In the genomic region with DNA sequence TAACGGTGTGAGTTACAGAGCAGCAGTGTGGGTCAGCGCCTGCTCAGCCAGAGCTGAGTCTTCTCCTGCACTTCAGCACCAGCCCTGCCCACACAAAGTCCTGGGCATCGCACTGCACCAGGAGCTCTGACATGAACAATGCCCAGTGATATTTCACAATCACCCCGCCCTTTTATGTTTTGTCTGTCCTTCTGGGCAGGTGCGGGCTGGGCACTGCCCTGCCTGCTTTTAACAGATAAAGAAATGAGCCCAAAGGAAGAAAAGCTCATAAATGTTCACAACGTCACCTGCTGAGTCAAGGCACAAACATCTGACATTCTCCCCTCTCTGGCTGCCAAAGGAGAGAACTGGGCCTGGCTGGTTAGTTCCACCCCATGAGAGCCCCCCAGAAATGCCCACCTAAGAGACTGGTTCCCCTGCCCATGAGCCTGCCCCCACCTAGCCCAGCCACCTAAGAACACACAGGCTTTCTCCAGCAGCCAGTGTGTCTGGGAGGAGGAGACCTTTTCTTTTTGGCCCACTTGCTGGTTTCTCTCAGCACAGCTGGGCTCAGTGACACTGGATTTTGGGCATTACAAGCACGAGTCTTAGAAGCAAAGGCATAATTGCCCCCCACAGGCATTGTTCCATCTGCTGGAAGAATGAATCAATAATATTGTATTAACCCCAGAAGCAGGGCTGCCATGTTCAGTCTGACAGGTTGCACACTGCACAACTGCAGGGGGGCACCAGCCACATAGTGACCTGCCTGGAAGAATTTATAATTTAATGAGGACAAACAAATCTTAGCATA, we compare ENCODE assay signal across 8 cellular contexts. TPM values are rescaled to one million over a fixed set of nuclear protein-coding genes. Genes with fewer than 3 reads are reported as not detected.
DNase-seq lines count a peak whose midpoint lies in the region; TF ChIP-seq lines count a peak whose summit lies in the region.

No MANE protein-coding gene starts in this region.

- peak; percentile 50 for DNase-seq in SIG-M5 treated with dmso at 0.1 percent for 504 hours (lab: John Stamatoyannopoulos, UW; ENCODE audit: unreplicated experiment)
- DNase-seq in SIG-M5 (lab: John Stamatoyannopoulos, UW), result no peak
- peak; percentile 60 for DNase-seq in astrocyte of the hippocampus (ENCODE audit: low read depth, low spot score)
- DNase-seq in kidney tubule cell (ENCODE audit: low spot score), result peak; percentile 89
- DNase-seq in transverse colon, result peak; percentile 88
- DNase-seq in stimulated activated CD4-positive, alpha-beta T cell treated with anti-CD3 and anti-CD28 coated beads, Interleukin-2, amount 100 ng/mL, for 24 hours, result no peak
- no peak for DNase-seq in G401 (ENCODE audit: low spot score)
- no peak for DNase-seq in activated gamma-delta T cell treated with Interleukin-2 at 50 U/mL for 16 hours

- peak overlapping the region in 2 of 4 donors; percentile 6 to 31 for H3K4me3 ChIP-seq in transverse colon

- intact Hi-C loops in transverse colon (cut with DNase I; ENCODE audit: low total_unique reads), result loop anchor here (5.0 kb wide), 1 partner anchor 270 kb away; no protein-coding TSS in a partner anchor

- TF ChIP-seq EP300 in transverse colon (IDR thresholded peaks at IDR 0.05; ENCODE audit: low read depth), result peak; percentile 60

- H3K9me3 ChIP-seq in transverse colon, result no peaks in the 10 kb centered on the region

- peak overlapping the region; percentile 86 to 93 (median 90) for H3K27ac ChIP-seq in transverse colon

- in situ Hi-C loops in transverse colon (cut with MboI; ENCODE audit: low pct_ligation_motif_present in 1 of 4, low pct_unique_long_range_greater_than_20kb in 1 of 4, low sequenced_read_pairs in 3 of 4), result no loop called here
- in situ Hi-C loops in G401 (cut with HindIII; ENCODE audit: low sequenced_read_pairs), result no loop called here

- H3K27me3 ChIP-seq in transverse colon, result no peaks in the 10 kb centered on the region

- 41 to 57% methylated on average over 2 to 7 of the region's 7 CpGs for WGBS in transverse colon (ENCODE audit: low coverage in 1 of 2), 2 donors

- TF ChIP-seq CTCF in transverse colon (IDR thresholded peaks at IDR 0.05), result no peak

- peak; percentile 76 for TF ChIP-seq POLR2A in transverse colon (IDR thresholded peaks at IDR 0.05)

- H3K36me3 ChIP-seq in transverse colon, result no peaks in the 10 kb centered on the region

- H3K4me1 ChIP-seq in transverse colon, result peaks cover 28 to 78% (median 60%) of the 10 kb centered on the region in 4 donors

RNA-seq across cellular contexts. Expression of gene CALML3, which starts 22.3 kb away (rescaled TPM):
- not detected for total RNA-seq in transverse colon
- total RNA-seq in G401 (2014; rRNA removed; shearing (Covaris generic)), result not detected in 2 replicates

RNA-seq across cellular contexts. Expression of gene CALML5, which starts 47.7 kb away (rescaled TPM):
- not detected for total RNA-seq in transverse colon
- total RNA-seq in G401 (2014; rRNA removed; shearing (Covaris generic)), result not detected in 2 replicates

Comparison
In these comparisons a context has a peak if more than half of its experiments do, and no peak if none do; other contexts are left out.
1. DNase-seq: peak in SIG-M5 treated with dmso at 0.1 percent for 504 hours (single experiment), astrocyte of the hippocampus (single experiment), kidney tubule cell (single experiment) and transverse colon (single experiment); none in SIG-M5 (single experiment), stimulated activated CD4-positive, alpha-beta T cell treated with anti-CD3 and anti-CD28 coated beads, Interleukin-2, amount 100 ng/mL, for 24 hours (0 of 2), G401 (single experiment) and activated gamma-delta T cell treated with Interleukin-2 at 50 U/mL for 16 hours (single experiment).